In genomic region chr3:197511853-197512635, GRCh38 we compare ENCODE assay signal across 1 cellular context.
TF ChIP-seq lines count a peak whose summit lies in the region.

No MANE protein-coding gene starts in this region.

TF ChIP-seq in HCT116, 20 proteins besides CTCF, POLR2A, EP300 and RAD21 (continued from another document):
- TF ChIP-seq EZH2phosphoT487 (IDR thresholded peaks at IDR 0.05; ENCODE audit: borderline replicate concordance) (no peak), ZNF274 (IDR thresholded peaks at IDR 0.05; ENCODE audit: low read depth, low read length) (no peak)
TF ChIP-seq in HCT116: peak in this region for 0.
